ENCODE assay signal across 22 cellular contexts in genomic region chr1:12279728-12280469, GRCh38.
"Had no signal": no experiment of that assay in that cellular context is flagged by ENCODE, and none has a peak within 500 bp of the region (broad histone marks: within the 10 kb centered on the region; RNA-seq: fewer than 3 reads in every experiment).

No MANE protein-coding gene starts in this region.

- H3K4me3 Mint-ChIP-seq: central memory CD8-positive, alpha-beta T cell; natural killer cell treated with Interleukin-12 subunit alpha and Interleukin-12 subunit beta and Interleukin-15 and Interleukin-18, amount 100 ng/mL, for 72 hours; stimulated activated effector memory CD8-positive, alpha-beta T cell treated with anti-CD3 and anti-CD28 coated beads, Interleukin-12 subunit alpha, Interleukin-12 subunit beta, amount 100 ng/mL, for 72 hours; type B pancreatic cell had no signal

- H3K27me3 ChIP-seq: esophagus muscularis mucosa, gastrocnemius medialis, suprapubic skin, thyroid gland, uterus had no signal

- H3K9me3 Mint-ChIP-seq: central memory CD8-positive, alpha-beta T cell; natural killer cell treated with Interleukin-12 subunit alpha and Interleukin-12 subunit beta and Interleukin-15 and Interleukin-18, amount 100 ng/mL, for 72 hours; stimulated activated effector memory CD8-positive, alpha-beta T cell treated with anti-CD3 and anti-CD28 coated beads, Interleukin-12 subunit alpha, Interleukin-12 subunit beta, amount 100 ng/mL, for 72 hours; type B pancreatic cell had no signal

- H3K36me3 ChIP-seq: prostate gland, uterus had no signal

- H3K4me2 ChIP-seq: smooth muscle cell had no signal

- H3K27ac Mint-ChIP-seq: natural killer cell treated with Interleukin-12 subunit alpha and Interleukin-12 subunit beta and Interleukin-15 and Interleukin-18, amount 100 ng/mL, for 72 hours; stimulated activated effector memory CD8-positive, alpha-beta T cell treated with anti-CD3 and anti-CD28 coated beads, Interleukin-12 subunit alpha, Interleukin-12 subunit beta, amount 100 ng/mL, for 72 hours; type B pancreatic cell had no signal

- H3K27me3 Mint-ChIP-seq: central memory CD8-positive, alpha-beta T cell; natural killer cell treated with Interleukin-12 subunit alpha and Interleukin-12 subunit beta and Interleukin-15 and Interleukin-18, amount 100 ng/mL, for 72 hours; type B pancreatic cell had no signal

- H3K9ac ChIP-seq: parathyroid adenoma had no signal

- DNase-seq: effector memory CD4-positive, alpha-beta T cell; gastrocnemius medialis; kidney; left colon; mammary epithelial cell; mucosa of descending colon; occipital lobe; stimulated activated CD4-positive, alpha-beta T cell treated with anti-CD3 and anti-CD28 coated beads, Interleukin-4, amount 100 ng/mL, for 1 hour; stimulated activated CD8-positive, alpha-beta memory T cell treated with anti-CD3 and anti-CD28 coated beads, Interleukin-4, amount 100 ng/mL, for 48 hours; stimulated activated naive CD8-positive, alpha-beta T cell treated with anti-CD3 and anti-CD28 coated beads, Interleukin-15, Interleukin-2, amounts not matched to agents 100 U/mL and 50 U/mL, for 24 hours; thyroid gland; uterus had no signal

- H2AFZ ChIP-seq: parathyroid adenoma had no signal

- H3K4me1 ChIP-seq: gastrocnemius medialis, parathyroid adenoma, prostate gland, suprapubic skin, thyroid gland, uterus had no signal

- H3K27ac ChIP-seq: epithelial cell of prostate, esophagus muscularis mucosa, gastrocnemius medialis, parathyroid adenoma, prostate gland, suprapubic skin, thyroid gland, uterus had no signal

- H3K4me1 Mint-ChIP-seq: central memory CD8-positive, alpha-beta T cell; stimulated activated effector memory CD8-positive, alpha-beta T cell treated with anti-CD3 and anti-CD28 coated beads, Interleukin-12 subunit alpha, Interleukin-12 subunit beta, amount 100 ng/mL, for 72 hours had no signal

- H3K4me3 ChIP-seq: esophagus muscularis mucosa, gastrocnemius medialis, mucosa of descending colon, prostate gland, smooth muscle cell, suprapubic skin, thyroid gland, uterus had no signal

- H3K9me3 ChIP-seq: esophagus muscularis mucosa, gastrocnemius medialis, mucosa of descending colon, prostate gland, suprapubic skin, thyroid gland, uterus had no signal

- ATAC-seq: left colon; mucosa of descending colon; natural killer cell treated with Interleukin-12 subunit alpha and Interleukin-12 subunit beta and Interleukin-15 and Interleukin-18, amount 100 ng/mL, for 72 hours; stimulated activated effector memory CD8-positive, alpha-beta T cell treated with anti-CD3 and anti-CD28 coated beads, Interleukin-12 subunit alpha, Interleukin-12 subunit beta, amount 100 ng/mL, for 72 hours; stimulated activated naive CD8-positive, alpha-beta T cell treated with anti-CD3 and anti-CD28 coated beads, Interleukin-15, Interleukin-2, amounts not matched to agents 100 U/mL and 50 U/mL, for 24 hours had no signal
